ENCODE assay signal across 1 cellular context in genomic region chr1:112501810-112502641, GRCh38.
TF ChIP-seq lines count a peak whose summit lies in the region.

No MANE protein-coding gene starts in this region.

TF ChIP-seq in HEK293, 187 proteins besides CTCF, POLR2A, EP300 and RAD21 (continued from another document):
- TF ChIP-seq KLF17 (tag by site-specific recombination; IDR thresholded peaks at IDR 0.05) (no peak), ZNF112 (tag by site-specific recombination; IDR thresholded peaks at IDR 0.05) (no peak), ZNF629 (tag by site-specific recombination; IDR thresholded peaks at IDR 0.05) (no peak), ZBTB44 (tag by site-specific recombination; IDR thresholded peaks at IDR 0.05) (no peak), ZNF174 (tag by site-specific recombination; IDR thresholded peaks at IDR 0.05) (no peak), REPIN1 (tag by site-specific recombination; IDR thresholded peaks at IDR 0.05; ENCODE audit: low read depth) (no peak), ZNF292 (tag by site-specific recombination; IDR thresholded peaks at IDR 0.05; ENCODE audit: borderline replicate concordance, low read depth) (no peak), ZNF302 (tag by site-specific recombination; IDR thresholded peaks at IDR 0.05; ENCODE audit: low read depth) (no peak), TRIM28 (IDR thresholded peaks at IDR 0.05; ENCODE audit: borderline replicate concordance, low read length) (no peak), ZNF600 (tag by site-specific recombination; IDR thresholded peaks at IDR 0.05) (peak; percentile 73), INSM2 (tag by site-specific recombination; IDR thresholded peaks at IDR 0.05) (no peak), GLIS2 (tag by site-specific recombination; IDR thresholded peaks at IDR 0.05) (0 out of 2 replicates have a peak, but pooled peaks have one; percentile 27), ZNF660 (tag by site-specific recombination; IDR thresholded peaks at IDR 0.05) (0 out of 2 replicates have a peak, but pooled peaks have one; percentile 34), GLI4 (tag by site-specific recombination; IDR thresholded peaks at IDR 0.05) (no peak), ZNF621 (tag by site-specific recombination; IDR thresholded peaks at IDR 0.05) (no peak), ZNF626 (tag by site-specific recombination; IDR thresholded peaks at IDR 0.05) (no peak), BCL11A (tag by site-specific recombination; IDR thresholded peaks at IDR 0.05; ENCODE audit: low read depth) (no peak), PRDM10 (tag by site-specific recombination; IDR thresholded peaks at IDR 0.05) (no peak), ZFP69B (tag by site-specific recombination; IDR thresholded peaks at IDR 0.05) (no peak), ZNF132 (tag by site-specific recombination; IDR thresholded peaks at IDR 0.05; ENCODE audit: borderline replicate concordance) (no peak), ZNF549 (tag by site-specific recombination; IDR thresholded peaks at IDR 0.05) (no peak), MZF1 (tag by site-specific recombination; IDR thresholded peaks at IDR 0.05; ENCODE audit: borderline replicate concordance) (no peak), ZSCAN30 (tag by site-specific recombination; IDR thresholded peaks at IDR 0.05) (no peak), ZBTB1 (tag by site-specific recombination; IDR thresholded peaks at IDR 0.05) (no peak), ZNF169 (tag by site-specific recombination; IDR thresholded peaks at IDR 0.05) (no peak)
- TF ChIP-seq, protein P1, sequence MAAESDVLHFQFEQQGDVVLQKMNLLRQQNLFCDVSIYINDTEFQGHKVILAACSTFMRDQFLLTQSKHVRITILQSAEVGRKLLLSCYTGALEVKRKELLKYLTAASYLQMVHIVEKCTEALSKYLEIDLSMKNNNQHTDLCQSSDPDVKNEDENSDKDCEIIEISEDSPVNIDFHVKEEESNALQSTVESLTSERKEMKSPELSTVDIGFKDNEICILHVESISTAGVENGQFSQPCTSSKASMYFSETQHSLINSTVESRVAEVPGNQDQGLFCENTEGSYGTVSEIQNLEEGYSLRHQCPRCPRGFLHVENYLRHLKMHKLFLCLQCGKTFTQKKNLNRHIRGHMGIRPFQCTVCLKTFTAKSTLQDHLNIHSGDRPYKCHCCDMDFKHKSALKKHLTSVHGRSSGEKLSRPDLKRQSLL (tag by site-specific recombination; IDR thresholded peaks at IDR 0.05) = no peak
- TF ChIP-seq, protein P2, sequence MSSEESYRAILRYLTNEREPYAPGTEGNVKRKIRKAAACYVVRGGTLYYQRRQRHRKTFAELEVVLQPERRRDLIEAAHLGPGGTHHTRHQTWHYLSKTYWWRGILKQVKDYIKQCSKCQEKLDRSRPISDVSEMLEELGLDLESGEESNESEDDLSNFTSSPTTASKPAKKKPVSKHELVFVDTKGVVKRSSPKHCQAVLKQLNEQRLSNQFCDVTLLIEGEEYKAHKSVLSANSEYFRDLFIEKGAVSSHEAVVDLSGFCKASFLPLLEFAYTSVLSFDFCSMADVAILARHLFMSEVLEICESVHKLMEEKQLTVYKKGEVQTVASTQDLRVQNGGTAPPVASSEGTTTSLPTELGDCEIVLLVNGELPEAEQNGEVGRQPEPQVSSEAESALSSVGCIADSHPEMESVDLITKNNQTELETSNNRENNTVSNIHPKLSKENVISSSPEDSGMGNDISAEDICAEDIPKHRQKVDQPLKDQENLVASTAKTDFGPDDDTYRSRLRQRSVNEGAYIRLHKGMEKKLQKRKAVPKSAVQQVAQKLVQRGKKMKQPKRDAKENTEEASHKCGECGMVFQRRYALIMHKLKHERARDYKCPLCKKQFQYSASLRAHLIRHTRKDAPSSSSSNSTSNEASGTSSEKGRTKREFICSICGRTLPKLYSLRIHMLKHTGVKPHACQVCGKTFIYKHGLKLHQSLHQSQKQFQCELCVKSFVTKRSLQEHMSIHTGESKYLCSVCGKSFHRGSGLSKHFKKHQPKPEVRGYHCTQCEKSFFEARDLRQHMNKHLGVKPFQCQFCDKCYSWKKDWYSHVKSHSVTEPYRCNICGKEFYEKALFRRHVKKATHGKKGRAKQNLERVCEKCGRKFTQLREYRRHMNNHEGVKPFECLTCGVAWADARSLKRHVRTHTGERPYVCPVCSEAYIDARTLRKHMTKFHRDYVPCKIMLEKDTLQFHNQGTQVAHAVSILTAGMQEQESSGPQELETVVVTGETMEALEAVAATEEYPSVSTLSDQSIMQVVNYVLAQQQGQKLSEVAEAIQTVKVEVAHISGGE (tag by site-specific recombination; conservative IDR thresholded peaks at IDR 0.05; ENCODE audit: low read depth) = no peak; the same call in 1 of the 2 replicates
